In the genomic region with DNA sequence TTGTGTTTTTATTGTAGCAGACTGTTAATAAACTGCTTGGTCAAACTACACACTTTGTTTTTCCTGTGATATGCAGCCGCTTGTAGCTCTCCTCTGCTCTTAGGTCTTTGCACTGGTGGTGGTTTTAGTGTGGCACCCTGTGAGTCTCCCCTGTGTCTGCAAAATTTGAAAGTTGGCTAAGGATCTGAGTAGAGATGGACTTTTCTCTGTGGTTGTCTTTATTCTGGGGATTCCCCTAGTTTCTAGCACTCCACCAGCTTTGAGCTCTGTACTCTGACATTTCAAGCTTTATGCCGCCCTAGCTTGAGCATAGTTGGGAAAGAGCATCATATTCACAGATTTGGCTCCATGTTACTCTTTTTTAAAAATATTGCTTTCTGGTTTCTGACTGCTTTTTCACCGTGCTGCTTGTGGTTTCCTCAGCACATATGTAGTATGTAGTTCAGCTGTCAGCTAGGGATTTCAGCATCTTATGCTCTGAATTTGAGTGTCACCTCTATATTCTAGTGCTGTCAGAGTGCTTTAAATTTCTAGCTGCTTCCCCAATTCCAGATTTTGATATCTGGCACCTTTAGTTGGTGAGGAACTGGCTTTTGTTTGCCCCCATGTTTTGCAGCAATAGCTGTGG, we compare ENCODE assay signal across 11 cellular contexts. TPM values are rescaled to one million over a fixed set of nuclear protein-coding genes. Genes with fewer than 3 reads are reported as not detected.
A peak's percentile ranks its signal among the peaks of the same experiment; 100 is the strongest.
DNase-seq lines count a peak whose midpoint lies in the region; ATAC-seq and TF ChIP-seq lines count a peak whose summit lies in the region.
"Had no signal": no experiment of that assay in that cellular context is flagged by ENCODE, and none has a peak within 500 bp of the region (broad histone marks: within the 10 kb centered on the region; RNA-seq: fewer than 3 reads in every experiment).

No MANE protein-coding gene starts in this region.

- H3K36me3 Mint-ChIP-seq in activated naive CD8-positive, alpha-beta T cell treated with anti-CD3 and anti-CD28 coated beads for 36 hours = peaks cover 31% of the 10 kb centered on the region
- H3K36me3 Mint-ChIP-seq in glutamatergic neuron (ENCODE audit: unreplicated experiment) = no peaks in the 10 kb centered on the region

- ATAC-seq in GM19395 (IDR thresholded peaks at IDR 0.05; ENCODE audit: unreplicated experiment) (peak; percentile 69), HG03060 (IDR thresholded peaks at IDR 0.05; ENCODE audit: low read depth, unreplicated experiment) (peak; percentile 50)

- peaks cover 84% of the 10 kb centered on the region for H3K4me1 Mint-ChIP-seq in activated naive CD8-positive, alpha-beta T cell treated with anti-CD3 and anti-CD28 coated beads for 36 hours
- H3K4me1 Mint-ChIP-seq in glutamatergic neuron (ENCODE audit: low read depth, unreplicated experiment) = peaks cover 20% of the 10 kb centered on the region

- H3K27ac Mint-ChIP-seq in activated naive CD8-positive, alpha-beta T cell treated with anti-CD3 and anti-CD28 coated beads for 36 hours = peak overlapping the region; percentile 68
- H3K27ac Mint-ChIP-seq in glutamatergic neuron (ENCODE audit: unreplicated experiment) = no peak overlapping the region

- H3K27me3 Mint-ChIP-seq in activated naive CD8-positive, alpha-beta T cell treated with anti-CD3 and anti-CD28 coated beads for 36 hours = no peaks in the 10 kb centered on the region
- no peaks in the 10 kb centered on the region for H3K27me3 Mint-ChIP-seq in glutamatergic neuron (ENCODE audit: unreplicated experiment)

- peak overlapping the region; percentile 5; the same call in 1 of the 2 replicates for H3K4me3 ChIP-seq in GM12864 (ENCODE audit: low read depth, low read length)
- H3K4me3 ChIP-seq: breast epithelium had no signal

- DNase-seq in GM12864 (ENCODE audit: low read depth) (peak; percentile 47), glutamatergic neuron (no peak), GM19240 (ENCODE audit: insufficient read length, low spot score) (no peak)
- peak; percentile 29 for DNase-seq in activated naive CD8-positive, alpha-beta T cell treated with anti-CD3 and anti-CD28 coated beads for 36 hours
- no peak for DNase-seq in stimulated activated CD4-positive, alpha-beta T cell treated with anti-CD3 and anti-CD28 coated beads, Interleukin-15, amount 100 ng/mL, for 24 hours
- DNase-seq in stimulated activated CD4-positive, alpha-beta T cell treated with anti-CD3 and anti-CD28 coated beads, Interleukin-2, amount 100 ng/mL, for 24 hours = no peak
- DNase-seq: DMS79 treated with DMSO at 0.1 percent for 48 hours, NCI-H526 treated with DMSO at 0.1 percent for 48 hours had no signal

- TF ChIP-seq CTCF in GM12864 (IDR thresholded peaks at IDR 0.05; ENCODE audit: low read depth, low read length, missing control alignments) (no peak), glutamatergic neuron (IDR thresholded peaks at IDR 0.05; ENCODE audit: partially characterized antibody, unreplicated experiment) (no peak)

- peaks cover 16% of the 10 kb centered on the region for H3K9me3 Mint-ChIP-seq in activated naive CD8-positive, alpha-beta T cell treated with anti-CD3 and anti-CD28 coated beads for 36 hours
- peaks cover 2% of the 10 kb centered on the region for H3K9me3 Mint-ChIP-seq in glutamatergic neuron (ENCODE audit: unreplicated experiment)

- peak overlapping the region; percentile 25 for H3K4me3 Mint-ChIP-seq in activated naive CD8-positive, alpha-beta T cell treated with anti-CD3 and anti-CD28 coated beads for 36 hours
- no peak overlapping the region for H3K4me3 Mint-ChIP-seq in glutamatergic neuron (ENCODE audit: unreplicated experiment)

RNA-seq across cellular contexts. Expression of gene CDYL, which starts 25.4 kb away (rescaled TPM):
- 10 to 100 TPM; 38.8 to 40.5 TPM for total RNA-seq in activated naive CD8-positive, alpha-beta T cell treated with anti-CD3 and anti-CD28 coated beads for 36 hours
- 63.3 TPM for total RNA-seq in glutamatergic neuron (ENCODE audit: unreplicated experiment)

Comparison
In these comparisons a context has a peak if more than half of its experiments do, and no peak if none do; other contexts are left out.
1. DNase-seq: peak in GM12864 (single experiment) and activated naive CD8-positive, alpha-beta T cell treated with anti-CD3 and anti-CD28 coated beads for 36 hours (single experiment); none in glutamatergic neuron (single experiment), stimulated activated CD4-positive, alpha-beta T cell treated with anti-CD3 and anti-CD28 coated beads, Interleukin-15, amount 100 ng/mL, for 24 hours (single experiment), stimulated activated CD4-positive, alpha-beta T cell treated with anti-CD3 and anti-CD28 coated beads, Interleukin-2, amount 100 ng/mL, for 24 hours (0 of 2) and GM19240 (single experiment).